Comparison of ENCODE assay signal across 1 cellular context in the genomic region with DNA sequence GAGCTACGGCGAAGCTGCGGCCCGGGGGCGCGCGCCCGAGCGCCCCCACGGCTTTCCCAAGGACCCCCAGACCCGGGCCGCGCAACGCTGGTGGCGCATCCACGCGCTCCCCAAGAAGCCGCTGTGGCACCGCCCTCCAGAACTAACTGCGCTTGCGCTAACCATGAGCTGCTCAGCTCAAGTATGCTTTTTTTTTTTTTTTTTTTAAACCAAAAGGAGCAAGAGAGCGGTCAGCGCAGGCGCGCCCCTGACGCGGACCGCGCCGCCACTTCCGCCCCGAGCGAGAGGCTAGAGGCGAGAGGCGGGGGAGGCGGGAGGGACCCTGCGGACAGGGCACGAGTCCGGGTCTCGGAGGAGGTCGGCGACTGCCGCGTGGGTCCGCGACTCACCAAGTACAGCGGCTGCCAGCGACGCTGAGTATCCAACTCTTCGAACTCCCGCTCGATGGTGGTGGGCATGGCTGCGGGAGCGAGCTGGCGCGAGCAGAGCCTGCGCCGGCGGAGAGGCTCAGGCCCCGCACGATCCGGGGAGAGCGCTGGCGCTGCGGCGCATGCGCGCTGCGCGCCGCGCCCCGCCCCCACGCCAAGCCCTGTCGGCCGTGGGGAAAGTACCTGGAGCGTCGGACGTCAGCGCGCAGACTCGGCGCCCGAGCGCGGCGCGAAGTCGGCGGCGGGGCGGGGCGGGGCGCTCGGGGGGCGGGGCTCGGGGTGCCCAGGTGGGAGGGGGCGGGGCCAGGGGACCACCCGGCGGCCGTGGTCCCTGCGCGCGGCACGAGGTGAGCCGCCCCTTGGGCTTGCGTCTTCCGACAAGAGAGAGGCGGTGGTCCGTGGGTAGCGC.
A peak's percentile ranks its signal among the peaks of the same experiment; 100 is the strongest.
TF ChIP-seq lines count a peak whose summit lies in the region.

A gene (minus strand): TSS at position 554 of the 837 bp plus-strand sequence. CDS start 96 bp downstream, at position 458.

TF ChIP-seq in K562, 482 proteins besides CTCF, POLR2A, EP300 and RAD21 (continued from another document and continues in another):
- TF ChIP-seq ELF2 (CRISPR knock-in tag; IDR thresholded peaks at IDR 0.05) (peak; percentile 91), TCF7 (IDR thresholded peaks at IDR 0.05; ENCODE audit: borderline replicate concordance) (no peak), SP1 (CRISPR knock-in tag; IDR thresholded peaks at IDR 0.05) (no peak), SNRNP70 (optimal IDR thresholded peaks at IDR 0.05; ENCODE audit: low read depth, low read length) (no peak), MYC (IDR thresholded peaks at IDR 0.05; ENCODE audit: low read depth, low read length) (peak; percentile 88), MYC (CRISPR knock-in tag; IDR thresholded peaks at IDR 0.05; ENCODE audit: borderline replicate concordance, low read depth) (no peak; the same call in 1 of the 2 replicates), HNRNPL (IDR thresholded peaks at IDR 0.05; ENCODE audit: low read depth, low read length) (0 out of 2 replicates have a peak, but pooled peaks have one; percentile 55), ESRRA (IDR thresholded peaks at IDR 0.05; ENCODE audit: borderline replicate concordance, low read depth) (0 out of 2 replicates have a peak, but pooled peaks have one; percentile 40), BDP1 (IDR thresholded peaks at IDR 0.05; ENCODE audit: insufficient read depth, insufficient read length) (no peak), TCFL5 (CRISPR knock-in tag; conservative IDR thresholded peaks at IDR 0.05) (no peak), ZNF143 (CRISPR knock-in tag; IDR thresholded peaks at IDR 0.05) (peak; percentile 41; the same call in 1 of the 2 replicates), TEAD4 (IDR thresholded peaks at IDR 0.05; ENCODE audit: low read length) (0 out of 2 replicates have a peak, but pooled peaks have one; percentile 12), TEAD4 (CRISPR knock-in tag; IDR thresholded peaks at IDR 0.05; ENCODE audit: borderline replicate concordance) (no peak), SAFB (IDR thresholded peaks at IDR 0.05; ENCODE audit: borderline replicate concordance, low read depth, low read length) (0 out of 2 replicates have a peak, but pooled peaks have one; percentile 64), RBM22 (IDR thresholded peaks at IDR 0.05; ENCODE audit: low read depth, low read length, poor library complexity, severe bottlenecking) (no peak), ZNF444 (CRISPR knock-in tag; IDR thresholded peaks at IDR 0.05) (no peak), ZNF217 (CRISPR knock-in tag; IDR thresholded peaks at IDR 0.05) (no peak), ILF3 (IDR thresholded peaks at IDR 0.05; ENCODE audit: borderline replicate concordance) (peak; percentile 11; the same call in 1 of the 2 replicates), E2F3 (CRISPR knock-in tag; IDR thresholded peaks at IDR 0.05) (peak; percentile 63; the same call in 1 of the 2 replicates), EGR1 (conservative IDR thresholded peaks at IDR 0.05) (peak; percentile 71), MCM5 (IDR thresholded peaks at IDR 0.05; ENCODE audit: low read depth) (no peak), ERF (CRISPR knock-in tag; IDR thresholded peaks at IDR 0.05) (peak; percentile 89; the same call in 1 of the 2 replicates), RCOR1 (IDR thresholded peaks at IDR 0.05; ENCODE audit: borderline replicate concordance in 1 of 2, low read depth in 2 of 2, low read length in 2 of 2) (peak in 1 of 2 experiments; percentile 15; a peak in 1 of 4 replicates), ZNF584 (CRISPR knock-in tag; IDR thresholded peaks at IDR 0.05; ENCODE audit: low read depth) (no peak), MYNN (IDR thresholded peaks at IDR 0.05) (no peak), MYNN (CRISPR knock-in tag; IDR thresholded peaks at IDR 0.05) (no peak), ZNF699 (CRISPR knock-in tag; IDR thresholded peaks at IDR 0.05; ENCODE audit: insufficient replicate concordance) (no peak), SMAD3 (CRISPR knock-in tag; conservative IDR thresholded peaks at IDR 0.05) (peak; percentile 59; the same call in 1 of the 2 replicates), ZNF76 (CRISPR knock-in tag; IDR thresholded peaks at IDR 0.05; ENCODE audit: borderline replicate concordance) (no peak), NR2C1 (IDR thresholded peaks at IDR 0.05) (no peak), NR2C1 (tag; IDR thresholded peaks at IDR 0.05) (no peak), RBM17 (IDR thresholded peaks at IDR 0.05; ENCODE audit: borderline replicate concordance, low read depth, low read length) (no peak), DDX20 (tag; IDR thresholded peaks at IDR 0.05; ENCODE audit: low read depth) (no peak), ASH1L (IDR thresholded peaks at IDR 0.05; ENCODE audit: borderline replicate concordance, low read depth, partially characterized antibody) (no peak), SREBF2 (CRISPR knock-in tag; IDR thresholded peaks at IDR 0.05) (no peak), IFI16 (CRISPR knock-in tag; IDR thresholded peaks at IDR 0.05) (no peak), NFRKB (IDR thresholded peaks at IDR 0.05; ENCODE audit: low read depth) (no peak), CHD4 (IDR thresholded peaks at IDR 0.05; ENCODE audit: insufficient read depth, insufficient replicate concordance, low read depth, low read length, poor library complexity, severe bottlenecking) (no peak), MAFF (IDR thresholded peaks at IDR 0.05; ENCODE audit: low read length) (no peak), MAFK (IDR thresholded peaks at IDR 0.05; ENCODE audit: low read length) (no peak), MED1 (CRISPR knock-in tag; IDR thresholded peaks at IDR 0.05; ENCODE audit: borderline replicate concordance) (no peak), CCAR2 (IDR thresholded peaks at IDR 0.05; ENCODE audit: low read depth, low read length) (no peak), BMI1 (IDR thresholded peaks at IDR 0.05; ENCODE audit: low read length) (no peak), CHD1 (IDR thresholded peaks at IDR 0.05; ENCODE audit: low read length) (peak; percentile 53), ZNF175 (CRISPR knock-in tag; IDR thresholded peaks at IDR 0.05; ENCODE audit: low read depth) (no peak), TAF1 (IDR thresholded peaks at IDR 0.05; ENCODE audit: control insufficient read depth, extremely low read depth, insufficient read depth, low read length, severe bottlenecking) (peak; percentile 72), IRF2 (CRISPR knock-in tag; IDR thresholded peaks at IDR 0.05) (no peak)
- TF ChIP-seq, protein P1, sequence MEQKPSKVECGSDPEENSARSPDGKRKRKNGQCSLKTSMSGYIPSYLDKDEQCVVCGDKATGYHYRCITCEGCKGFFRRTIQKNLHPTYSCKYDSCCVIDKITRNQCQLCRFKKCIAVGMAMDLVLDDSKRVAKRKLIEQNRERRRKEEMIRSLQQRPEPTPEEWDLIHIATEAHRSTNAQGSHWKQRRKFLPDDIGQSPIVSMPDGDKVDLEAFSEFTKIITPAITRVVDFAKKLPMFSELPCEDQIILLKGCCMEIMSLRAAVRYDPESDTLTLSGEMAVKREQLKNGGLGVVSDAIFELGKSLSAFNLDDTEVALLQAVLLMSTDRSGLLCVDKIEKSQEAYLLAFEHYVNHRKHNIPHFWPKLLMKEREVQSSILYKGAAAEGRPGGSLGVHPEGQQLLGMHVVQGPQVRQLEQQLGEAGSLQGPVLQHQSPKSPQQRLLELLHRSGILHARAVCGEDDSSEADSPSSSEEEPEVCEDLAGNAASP (IDR thresholded peaks at IDR 0.05): no peak
- TF ChIP-seq, protein P2, sequence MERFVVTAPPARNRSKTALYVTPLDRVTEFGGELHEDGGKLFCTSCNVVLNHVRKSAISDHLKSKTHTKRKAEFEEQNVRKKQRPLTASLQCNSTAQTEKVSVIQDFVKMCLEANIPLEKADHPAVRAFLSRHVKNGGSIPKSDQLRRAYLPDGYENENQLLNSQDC (CRISPR knock-in tag; IDR thresholded peaks at IDR 0.05): no peak
- TF ChIP-seq, protein P3, sequence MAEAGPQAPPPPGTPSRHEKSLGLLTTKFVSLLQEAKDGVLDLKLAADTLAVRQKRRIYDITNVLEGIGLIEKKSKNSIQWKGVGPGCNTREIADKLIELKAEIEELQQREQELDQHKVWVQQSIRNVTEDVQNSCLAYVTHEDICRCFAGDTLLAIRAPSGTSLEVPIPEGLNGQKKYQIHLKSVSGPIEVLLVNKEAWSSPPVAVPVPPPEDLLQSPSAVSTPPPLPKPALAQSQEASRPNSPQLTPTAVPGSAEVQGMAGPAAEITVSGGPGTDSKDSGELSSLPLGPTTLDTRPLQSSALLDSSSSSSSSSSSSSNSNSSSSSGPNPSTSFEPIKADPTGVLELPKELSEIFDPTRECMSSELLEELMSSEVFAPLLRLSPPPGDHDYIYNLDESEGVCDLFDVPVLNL (CRISPR knock-in tag; IDR thresholded peaks at IDR 0.05; ENCODE audit: low read depth): no peak
- TF ChIP-seq, protein P4, sequence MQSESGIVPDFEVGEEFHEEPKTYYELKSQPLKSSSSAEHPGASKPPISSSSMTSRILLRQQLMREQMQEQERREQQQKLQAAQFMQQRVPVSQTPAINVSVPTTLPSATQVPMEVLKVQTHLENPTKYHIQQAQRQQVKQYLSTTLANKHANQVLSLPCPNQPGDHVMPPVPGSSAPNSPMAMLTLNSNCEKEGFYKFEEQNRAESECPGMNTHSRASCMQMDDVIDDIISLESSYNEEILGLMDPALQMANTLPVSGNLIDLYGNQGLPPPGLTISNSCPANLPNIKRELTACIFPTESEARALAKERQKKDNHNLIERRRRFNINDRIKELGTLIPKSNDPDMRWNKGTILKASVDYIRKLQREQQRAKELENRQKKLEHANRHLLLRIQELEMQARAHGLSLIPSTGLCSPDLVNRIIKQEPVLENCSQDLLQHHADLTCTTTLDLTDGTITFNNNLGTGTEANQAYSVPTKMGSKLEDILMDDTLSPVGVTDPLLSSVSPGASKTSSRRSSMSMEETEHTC (IDR thresholded peaks at IDR 0.05): no peak
- TF ChIP-seq, protein P5, sequence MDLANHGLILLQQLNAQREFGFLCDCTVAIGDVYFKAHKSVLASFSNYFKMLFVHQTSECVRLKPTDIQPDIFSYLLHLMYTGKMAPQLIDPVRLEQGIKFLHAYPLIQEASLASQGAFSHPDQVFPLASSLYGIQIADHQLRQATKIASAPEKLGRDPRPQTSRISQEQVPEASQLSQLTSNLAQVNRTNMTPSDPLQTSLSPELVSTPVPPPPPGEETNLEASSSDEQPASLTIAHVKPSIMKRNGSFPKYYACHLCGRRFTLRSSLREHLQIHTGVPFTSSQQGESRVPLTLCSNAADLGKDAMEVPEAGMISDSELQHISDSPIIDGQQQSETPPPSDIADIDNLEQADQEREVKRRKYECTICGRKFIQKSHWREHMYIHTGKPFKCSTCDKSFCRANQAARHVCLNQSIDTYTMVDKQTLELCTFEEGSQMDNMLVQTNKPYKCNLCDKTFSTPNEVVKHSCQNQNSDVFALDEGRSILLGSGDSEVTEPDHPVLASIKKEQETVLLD (IDR thresholded peaks at IDR 0.05): 0 out of 2 replicates have a peak, but pooled peaks have one; percentile 41
- TF ChIP-seq, protein P6, sequence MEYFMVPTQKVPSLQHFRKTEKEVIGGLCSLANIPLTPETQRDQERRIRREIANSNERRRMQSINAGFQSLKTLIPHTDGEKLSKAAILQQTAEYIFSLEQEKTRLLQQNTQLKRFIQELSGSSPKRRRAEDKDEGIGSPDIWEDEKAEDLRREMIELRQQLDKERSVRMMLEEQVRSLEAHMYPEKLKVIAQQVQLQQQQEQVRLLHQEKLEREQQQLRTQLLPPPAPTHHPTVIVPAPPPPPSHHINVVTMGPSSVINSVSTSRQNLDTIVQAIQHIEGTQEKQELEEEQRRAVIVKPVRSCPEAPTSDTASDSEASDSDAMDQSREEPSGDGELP (CRISPR knock-in tag; IDR thresholded peaks at IDR 0.05; ENCODE audit: borderline replicate concordance): peak; percentile 67
- TF ChIP-seq, protein P7, sequence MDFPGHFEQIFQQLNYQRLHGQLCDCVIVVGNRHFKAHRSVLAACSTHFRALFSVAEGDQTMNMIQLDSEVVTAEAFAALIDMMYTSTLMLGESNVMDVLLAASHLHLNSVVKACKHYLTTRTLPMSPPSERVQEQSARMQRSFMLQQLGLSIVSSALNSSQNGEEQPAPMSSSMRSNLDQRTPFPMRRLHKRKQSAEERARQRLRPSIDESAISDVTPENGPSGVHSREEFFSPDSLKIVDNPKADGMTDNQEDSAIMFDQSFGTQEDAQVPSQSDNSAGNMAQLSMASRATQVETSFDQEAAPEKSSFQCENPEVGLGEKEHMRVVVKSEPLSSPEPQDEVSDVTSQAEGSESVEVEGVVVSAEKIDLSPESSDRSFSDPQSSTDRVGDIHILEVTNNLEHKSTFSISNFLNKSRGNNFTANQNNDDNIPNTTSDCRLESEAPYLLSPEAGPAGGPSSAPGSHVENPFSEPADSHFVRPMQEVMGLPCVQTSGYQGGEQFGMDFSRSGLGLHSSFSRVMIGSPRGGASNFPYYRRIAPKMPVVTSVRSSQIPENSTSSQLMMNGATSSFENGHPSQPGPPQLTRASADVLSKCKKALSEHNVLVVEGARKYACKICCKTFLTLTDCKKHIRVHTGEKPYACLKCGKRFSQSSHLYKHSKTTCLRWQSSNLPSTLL (IDR thresholded peaks at IDR 0.05): no peak
- TF ChIP-seq, protein P8, sequence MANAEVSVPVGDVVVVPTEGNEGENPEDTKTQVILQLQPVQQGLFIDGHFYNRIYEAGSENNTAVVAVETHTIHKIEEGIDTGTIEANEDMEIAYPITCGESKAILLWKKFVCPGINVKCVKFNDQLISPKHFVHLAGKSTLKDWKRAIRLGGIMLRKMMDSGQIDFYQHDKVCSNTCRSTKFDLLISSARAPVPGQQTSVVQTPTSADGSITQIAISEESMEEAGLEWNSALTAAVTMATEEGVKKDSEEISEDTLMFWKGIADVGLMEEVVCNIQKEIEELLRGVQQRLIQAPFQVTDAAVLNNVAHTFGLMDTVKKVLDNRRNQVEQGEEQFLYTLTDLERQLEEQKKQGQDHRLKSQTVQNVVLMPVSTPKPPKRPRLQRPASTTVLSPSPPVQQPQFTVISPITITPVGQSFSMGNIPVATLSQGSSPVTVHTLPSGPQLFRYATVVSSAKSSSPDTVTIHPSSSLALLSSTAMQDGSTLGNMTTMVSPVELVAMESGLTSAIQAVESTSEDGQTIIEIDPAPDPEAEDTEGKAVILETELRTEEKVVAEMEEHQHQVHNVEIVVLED (CRISPR knock-in tag; IDR thresholded peaks at IDR 0.05): peak; percentile 92
- TF ChIP-seq, protein P9, sequence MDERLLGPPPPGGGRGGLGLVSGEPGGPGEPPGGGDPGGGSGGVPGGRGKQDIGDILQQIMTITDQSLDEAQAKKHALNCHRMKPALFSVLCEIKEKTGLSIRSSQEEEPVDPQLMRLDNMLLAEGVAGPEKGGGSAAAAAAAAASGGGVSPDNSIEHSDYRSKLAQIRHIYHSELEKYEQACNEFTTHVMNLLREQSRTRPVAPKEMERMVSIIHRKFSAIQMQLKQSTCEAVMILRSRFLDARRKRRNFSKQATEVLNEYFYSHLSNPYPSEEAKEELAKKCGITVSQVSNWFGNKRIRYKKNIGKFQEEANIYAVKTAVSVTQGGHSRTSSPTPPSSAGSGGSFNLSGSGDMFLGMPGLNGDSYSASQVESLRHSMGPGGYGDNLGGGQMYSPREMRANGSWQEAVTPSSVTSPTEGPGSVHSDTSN (CRISPR knock-in tag; IDR thresholded peaks at IDR 0.05; ENCODE audit: low read depth): no peak
- TF ChIP-seq, protein P9 (tag; conservative IDR thresholded peaks at IDR 0.05; ENCODE audit: low read depth): no peak
